23 cellular contexts compared by ENCODE assay signal in genomic region chr2:18078206-18078605, GRCh38.
"Had no signal": no experiment of that assay in that cellular context is flagged by ENCODE, and none has a peak within 500 bp of the region (broad histone marks: within the 10 kb centered on the region; RNA-seq: fewer than 3 reads in every experiment).

No MANE protein-coding gene starts in this region.

- H3K27me3 ChIP-seq: ascending aorta, breast epithelium, esophagus squamous epithelium, gastroesophageal sphincter, neutrophil, ovary, tibial artery had no signal

- H3K27ac ChIP-seq: breast epithelium, coronary artery, esophagus squamous epithelium, gastroesophageal sphincter, neutrophil, ovary, prostate gland, tibial artery, WERI-Rb-1 had no signal

- H3K4me1 Mint-ChIP-seq: T-helper 17 cell had no signal

- H3K4me1 ChIP-seq: breast epithelium, prostate gland, tibial artery had no signal

- H3K9me3 Mint-ChIP-seq: activated naive CD8-positive, alpha-beta T cell treated with anti-CD3 and anti-CD28 coated beads, Interleukin-2, amount 50 U/mL, for 24 hours had no signal

- H3K4me3 Mint-ChIP-seq: activated CD8-positive, alpha-beta T cell treated with anti-CD3 and anti-CD28 coated beads, Interleukin-2, amount 10 ng/mL, durations not matched to agents 7 days and 5 days; activated naive CD8-positive, alpha-beta T cell treated with anti-CD3 and anti-CD28 coated beads, Interleukin-2, amount 50 U/mL, for 24 hours; activated T-helper 1 cell treated with anti-CD3 and anti-CD28 coated beads, Interleukin-12 subunit alpha, Interleukin-12 subunit beta, Interleukin-2, Interleukin-4 antibody, amounts not matched to agents 30 ng/mL and 10 ng/mL and 1 ng/mL, durations not matched to agents 14 hours and 24 hours and 36 hours; endodermal cell; nephron; stimulated activated naive CD8-positive, alpha-beta T cell treated with anti-CD3 and anti-CD28 coated beads, Interleukin-15, Interleukin-2, amounts not matched to agents 100 ng/mL and 50 ng/mL, for 24 hours; T-helper 17 cell had no signal

- H3K9me3 ChIP-seq: ascending aorta, breast epithelium, esophagus squamous epithelium, gastroesophageal sphincter, neutrophil, ovary, prostate gland, tibial artery had no signal

- H3K27ac Mint-ChIP-seq: activated CD8-positive, alpha-beta T cell treated with anti-CD3 and anti-CD28 coated beads, Interleukin-2, amount 10 ng/mL, durations not matched to agents 7 days and 5 days; activated naive CD8-positive, alpha-beta T cell treated with anti-CD3 and anti-CD28 coated beads, Interleukin-2, amount 50 U/mL, for 24 hours; activated T-helper 1 cell treated with anti-CD3 and anti-CD28 coated beads, Interleukin-12 subunit alpha, Interleukin-12 subunit beta, Interleukin-2, Interleukin-4 antibody, amounts not matched to agents 30 ng/mL and 10 ng/mL and 1 ng/mL, durations not matched to agents 14 hours and 24 hours and 36 hours; endodermal cell; nephron; stimulated activated naive CD8-positive, alpha-beta T cell treated with anti-CD3 and anti-CD28 coated beads, Interleukin-15, Interleukin-2, amounts not matched to agents 100 ng/mL and 50 ng/mL, for 24 hours; T-helper 17 cell had no signal

- H3K36me3 ChIP-seq: ascending aorta, breast epithelium, esophagus squamous epithelium, gastroesophageal sphincter, neutrophil, ovary, prostate gland, tibial artery, WERI-Rb-1 had no signal

- ATAC-seq: activated naive CD8-positive, alpha-beta T cell treated with anti-CD3 and anti-CD28 coated beads, Interleukin-2, amount 50 U/mL, for 24 hours; gastroesophageal sphincter; T-helper 17 cell had no signal

- H3K4me3 ChIP-seq: ascending aorta, breast epithelium, coronary artery, esophagus squamous epithelium, gastroesophageal sphincter, ovary, prostate gland, tibial artery had no signal

- DNase-seq: activated CD4-positive, alpha-beta T cell treated with anti-CD3 and anti-CD28 coated beads, Interleukin-2, amount 50 U/mL, for 1 hour; activated CD4-positive, CD25-positive, alpha-beta regulatory T cell treated with anti-CD3 and anti-CD28 coated beads, Interleukin-2, amount 50 U/mL, for 72 hours; activated gamma-delta T cell; activated naive CD4-positive, alpha-beta T cell treated with anti-CD3 and anti-CD28 coated beads, Interleukin-2, amount 50 U/mL, for 16 hours; activated naive CD8-positive, alpha-beta T cell treated with anti-CD3 and anti-CD28 coated beads, Interleukin-2, amount 50 U/mL, for 24 hours; endodermal cell; esophagus squamous epithelium; head of caudate nucleus; ovary; stimulated activated CD4-positive, alpha-beta T cell treated with anti-CD3 and anti-CD28 coated beads, Interleukin-1b, Interleukin-23, amount 100 ng/mL, for 48 hours; T-helper 17 cell; tibial artery; WERI-Rb-1 had no signal
